In the genomic region with DNA sequence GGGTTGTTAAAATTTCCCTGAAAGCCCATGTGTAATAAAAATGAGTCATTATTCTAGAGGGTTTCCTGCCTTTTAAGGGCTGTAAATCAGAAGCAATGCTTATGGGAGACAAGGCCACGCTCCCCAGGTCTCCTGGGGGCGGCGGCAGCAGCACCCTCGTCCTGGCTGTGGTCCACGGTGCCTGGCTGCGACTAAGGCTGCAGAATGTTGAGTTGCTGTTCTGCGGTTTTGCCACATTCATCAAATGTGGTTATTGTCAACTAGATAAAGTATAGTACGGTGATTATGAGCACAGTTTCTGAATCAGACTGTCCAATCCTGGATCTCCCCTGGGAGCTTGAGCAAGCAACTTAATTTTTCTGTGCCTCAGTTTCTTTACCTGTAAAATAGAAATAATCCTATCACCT, we compare ENCODE assay signal across 8 cellular contexts. TPM values are rescaled to one million over a fixed set of nuclear protein-coding genes. Genes with fewer than 3 reads are reported as not detected.
DNase-seq lines count a peak whose midpoint lies in the region; ATAC-seq and TF ChIP-seq lines count a peak whose summit lies in the region.
"Had no signal": no experiment of that assay in that cellular context is flagged by ENCODE, and none has a peak within 500 bp of the region (broad histone marks: within the 10 kb centered on the region; RNA-seq: fewer than 3 reads in every experiment).

No MANE protein-coding gene starts in this region.

- TF ChIP-seq CTCF in OCI-LY3 (IDR thresholded peaks at IDR 0.05; ENCODE audit: low read depth, low read length) = no peak
- no peak for TF ChIP-seq CTCF in endothelial cell (IDR thresholded peaks at IDR 0.05; ENCODE audit: unreplicated experiment)

- peak overlapping the region; percentile 25 for H3K4me3 ChIP-seq in OCI-LY3 (ENCODE audit: low read length)

- DNase-seq in activated T-helper 9 cell treated with anti-CD3 and anti-CD28 coated beads, Interleukin-2, amount 50 U/mL, for 16 hours (ENCODE audit: low read depth) = peak; percentile 60
- DNase-seq in stimulated activated CD4-positive, alpha-beta T cell treated with anti-CD3 and anti-CD28 coated beads, Interleukin-15, amount 100 ng/mL, for 1 hour (ENCODE audit: low read depth in 1 of 2, low spot score in 1 of 2) = peak; percentile 32 to 43
- DNase-seq in NCI-H1694 (lab: John Stamatoyannopoulos, UW) = no peak
- DNase-seq in endothelial cell (ENCODE audit: low spot score) = no peak

- no peak overlapping the region for H3K27ac Mint-ChIP-seq in endothelial cell (ENCODE audit: unreplicated experiment)

- ATAC-seq in GM21529 (IDR thresholded peaks at IDR 0.05; ENCODE audit: unreplicated experiment) (peak; percentile 30), GM19328 (IDR thresholded peaks at IDR 0.05; ENCODE audit: unreplicated experiment) (no peak)
- ATAC-seq: Panc1 had no signal

- peaks cover 1% of the 10 kb centered on the region for H3K27me3 Mint-ChIP-seq in endothelial cell (ENCODE audit: unreplicated experiment)

- peaks cover 51% of the 10 kb centered on the region for H3K4me1 ChIP-seq in OCI-LY3 (ENCODE audit: low read length)

- H3K36me3 Mint-ChIP-seq in endothelial cell (ENCODE audit: low read depth, unreplicated experiment) = no peaks in the 10 kb centered on the region

- H3K9me3 Mint-ChIP-seq in endothelial cell (ENCODE audit: unreplicated experiment) = no peaks in the 10 kb centered on the region

- H2AFZ ChIP-seq in OCI-LY3 (ENCODE audit: low read depth, low read length) = no peak overlapping the region

- no peak overlapping the region for H3K9ac ChIP-seq in OCI-LY3 (ENCODE audit: low read length)

- H3K4me3 Mint-ChIP-seq in endothelial cell (ENCODE audit: unreplicated experiment) = no peak overlapping the region

- H3K4me1 Mint-ChIP-seq in endothelial cell (ENCODE audit: unreplicated experiment) = peaks cover 3% of the 10 kb centered on the region

- peak overlapping the region; percentile 21; the same call in 1 of the 2 replicates for H3K27ac ChIP-seq in OCI-LY3 (ENCODE audit: low read length)

- H3K36me3 ChIP-seq in OCI-LY3 (replicated peaks; ENCODE audit: low read depth, low read length) = no peaks in the 10 kb centered on the region

- no peaks in the 10 kb centered on the region for H3K9me3 ChIP-seq in OCI-LY3 (ENCODE audit: insufficient read depth, low read length)

- peak overlapping the region; percentile 54 for H3K4me2 ChIP-seq in OCI-LY3 (ENCODE audit: low read length)

- no peaks in the 10 kb centered on the region for H4K20me1 ChIP-seq in OCI-LY3 (ENCODE audit: insufficient read depth, low read length)

- H3K79me2 ChIP-seq in OCI-LY3 (ENCODE audit: low read length) = no peaks in the 10 kb centered on the region

- no peaks in the 10 kb centered on the region for H3K27me3 ChIP-seq in OCI-LY3 (ENCODE audit: low read depth, low read length)

RNA-seq across cellular contexts. Expression of a gene that starts 11.9 kb away (rescaled TPM):
- 70.9 TPM for total RNA-seq in endothelial cell (ENCODE audit: unreplicated experiment)

Comparison
In these comparisons a context has a peak if more than half of its experiments do, and no peak if none do; other contexts are left out.
1. DNase-seq: peak in activated T-helper 9 cell treated with anti-CD3 and anti-CD28 coated beads, Interleukin-2, amount 50 U/mL, for 16 hours (single experiment) and stimulated activated CD4-positive, alpha-beta T cell treated with anti-CD3 and anti-CD28 coated beads, Interleukin-15, amount 100 ng/mL, for 1 hour (2 of 2); none in NCI-H1694 (single experiment) and endothelial cell (single experiment).